Comparison of ENCODE assay signal across 1 cellular context in genomic region chr21:42097860-42098259, GRCh38.
TF ChIP-seq lines count a peak whose summit lies in the region.

No MANE protein-coding gene starts in this region.

TF ChIP-seq in HEK293, 187 proteins besides CTCF, POLR2A, EP300 and RAD21 (continued from another document and continues in another):
- TF ChIP-seq ZNF837 (tag by site-specific recombination; IDR thresholded peaks at IDR 0.05) (no peak), ZNF777 (tag by site-specific recombination; IDR thresholded peaks at IDR 0.05; ENCODE audit: borderline replicate concordance) (no peak), ZNF404 (tag by site-specific recombination; IDR thresholded peaks at IDR 0.05) (no peak), ZSCAN5A (tag by site-specific recombination; IDR thresholded peaks at IDR 0.05) (no peak), GFI1B (tag by site-specific recombination; IDR thresholded peaks at IDR 0.05) (peak; percentile 76; the same call in 1 of the 2 replicates), BCL11B (tag by site-specific recombination; IDR thresholded peaks at IDR 0.05; ENCODE audit: low read depth) (no peak), BCL6B (tag by site-specific recombination; IDR thresholded peaks at IDR 0.05) (no peak), ZNF561 (tag by site-specific recombination; IDR thresholded peaks at IDR 0.05; ENCODE audit: borderline replicate concordance) (no peak), PRDM6 (tag by site-specific recombination; IDR thresholded peaks at IDR 0.05) (no peak; the same call in 1 of the 2 replicates), ZNF362 (tag by site-specific recombination; IDR thresholded peaks at IDR 0.05) (no peak), ZNF529 (tag by site-specific recombination; IDR thresholded peaks at IDR 0.05; ENCODE audit: insufficient replicate concordance) (no peak), ZNF18 (tag by site-specific recombination; IDR thresholded peaks at IDR 0.05) (no peak), MYNN (tag by site-specific recombination; IDR thresholded peaks at IDR 0.05; ENCODE audit: borderline replicate concordance) (no peak), YY1 (tag by site-specific recombination; IDR thresholded peaks at IDR 0.05) (no peak), ZNF184 (tag by site-specific recombination; IDR thresholded peaks at IDR 0.05) (peak; percentile 90), ZBTB11 (tag by site-specific recombination; conservative IDR thresholded peaks at IDR 0.05; ENCODE audit: low read depth) (no peak), ZNF24 (tag by site-specific recombination; IDR thresholded peaks at IDR 0.05) (0 out of 2 replicates have a peak, but pooled peaks have one; percentile 21), ZNF596 (tag by site-specific recombination; IDR thresholded peaks at IDR 0.05) (no peak), PRDM2 (tag by site-specific recombination; IDR thresholded peaks at IDR 0.05; ENCODE audit: borderline replicate concordance) (no peak), SP2 (tag by site-specific recombination; IDR thresholded peaks at IDR 0.05) (no peak), ZFP3 (tag by site-specific recombination; IDR thresholded peaks at IDR 0.05; ENCODE audit: low read depth) (no peak), ZNF416 (tag by site-specific recombination; IDR thresholded peaks at IDR 0.05) (no peak), PBX3 (CRISPR knock-in tag; IDR thresholded peaks at IDR 0.05) (no peak), ZNF366 (tag by site-specific recombination; conservative IDR thresholded peaks at IDR 0.05) (peak; percentile 60), KLF7 (tag by site-specific recombination; IDR thresholded peaks at IDR 0.05; ENCODE audit: borderline replicate concordance) (no peak), SP3 (tag by site-specific recombination; IDR thresholded peaks at IDR 0.05) (no peak), KLF17 (tag by site-specific recombination; IDR thresholded peaks at IDR 0.05) (no peak), ZNF645 (tag by site-specific recombination; IDR thresholded peaks at IDR 0.05) (no peak), KLF16 (tag by site-specific recombination; IDR thresholded peaks at IDR 0.05) (no peak), ZSCAN30 (tag by site-specific recombination; IDR thresholded peaks at IDR 0.05) (no peak), TRIM28 (IDR thresholded peaks at IDR 0.05; ENCODE audit: borderline replicate concordance, low read length) (no peak; the same call in 1 of the 2 replicates), ZNF623 (tag by site-specific recombination; IDR thresholded peaks at IDR 0.05) (no peak), MZF1 (tag by site-specific recombination; IDR thresholded peaks at IDR 0.05; ENCODE audit: borderline replicate concordance) (no peak), ZEB2 (tag by site-specific recombination; IDR thresholded peaks at IDR 0.05) (peak; percentile 82), ZNF37A (tag by site-specific recombination; IDR thresholded peaks at IDR 0.05) (no peak)
- TF ChIP-seq, protein P1, sequence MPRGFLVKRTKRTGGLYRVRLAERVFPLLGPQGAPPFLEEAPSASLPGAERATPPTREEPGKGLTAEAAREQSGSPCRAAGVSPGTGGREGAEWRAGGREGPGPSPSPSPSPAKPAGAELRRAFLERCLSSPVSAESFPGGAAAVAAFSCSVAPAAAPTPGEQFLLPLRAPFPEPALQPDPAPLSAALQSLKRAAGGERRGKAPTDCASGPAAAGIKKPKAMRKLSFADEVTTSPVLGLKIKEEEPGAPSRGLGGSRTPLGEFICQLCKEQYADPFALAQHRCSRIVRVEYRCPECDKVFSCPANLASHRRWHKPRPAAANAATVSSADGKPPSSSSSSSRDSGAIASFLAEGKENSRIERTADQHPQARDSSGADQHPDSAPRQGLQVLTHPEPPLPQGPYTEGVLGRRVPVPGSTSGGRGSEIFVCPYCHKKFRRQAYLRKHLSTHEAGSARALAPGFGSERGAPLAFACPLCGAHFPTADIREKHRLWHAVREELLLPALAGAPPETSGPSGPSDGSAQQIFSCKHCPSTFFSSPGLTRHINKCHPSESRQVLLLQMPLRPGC (tag by site-specific recombination; IDR thresholded peaks at IDR 0.05), result no peak
